ENCODE assay signal across 8 cellular contexts in the genomic region with DNA sequence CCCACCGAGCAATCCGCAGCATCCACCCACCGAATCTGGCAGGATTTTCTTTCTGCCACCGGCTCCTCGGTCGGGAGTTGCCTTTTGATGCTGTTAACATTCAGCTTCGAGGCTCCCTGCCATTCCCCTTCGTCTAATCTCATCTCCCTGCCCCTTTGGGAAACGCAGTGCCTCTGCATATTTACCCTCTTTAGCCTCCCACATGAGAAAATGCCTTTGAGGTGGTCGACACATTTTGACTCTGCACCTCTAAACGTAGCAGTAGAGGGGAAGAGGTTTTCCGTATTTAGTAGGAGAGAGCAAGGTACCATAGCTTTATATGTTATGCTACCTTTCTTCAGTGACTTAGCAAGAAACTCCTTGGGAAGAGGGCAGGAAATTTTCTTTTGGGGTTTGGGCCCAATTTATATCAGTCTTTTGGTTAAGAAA. TPM values are rescaled to one million over a fixed set of nuclear protein-coding genes. Genes with fewer than 3 reads are reported as not detected.
DNase-seq lines count a peak whose midpoint lies in the region; ATAC-seq and TF ChIP-seq lines count a peak whose summit lies in the region.

No MANE protein-coding gene starts in this region.

- no peaks in the 10 kb centered on the region for H4K20me1 ChIP-seq in OCI-LY1 (ENCODE audit: insufficient read depth, low read length)

- POLR2A ChIA-PET in naive thymus-derived CD4-positive, alpha-beta T cell (lab: Charles Lee), result interaction anchor here (0.6 to 1.2 kb wide), 6 partner anchors 11 to 292 kb away, joined by 3 to 4 read pairs (median 3); a partner anchor contains a TSS

- H3K27ac Mint-ChIP-seq in naive thymus-derived CD4-positive, alpha-beta T cell, result peak overlapping the region; percentile 85 to 96 (median 92)

- ATAC-seq in naive thymus-derived CD4-positive, alpha-beta T cell, result no peak
- ATAC-seq in GM19324 (IDR thresholded peaks at IDR 0.05; ENCODE audit: low FRiP score, unreplicated experiment) (no peak), GM21360 (IDR thresholded peaks at IDR 0.05; ENCODE audit: unreplicated experiment) (no peak)

- H3K79me2 ChIP-seq in OCI-LY1 (ENCODE audit: insufficient read depth, low read length), result peaks cover 57% of the 10 kb centered on the region

- H2AFZ ChIP-seq in OCI-LY1 (ENCODE audit: low read length), result no peak overlapping the region

- H3K4me1 Mint-ChIP-seq in naive thymus-derived CD4-positive, alpha-beta T cell, result peaks cover 33 to 53% (median 41%) of the 10 kb centered on the region in 7 donors

- DNase-seq in choroid plexus epithelial cell (ENCODE audit: low read depth) (no peak), NCI-H2171 treated with DMSO at 0.1 percent for 48 hours (lab: John Stamatoyannopoulos, UW) (no peak), foreskin melanocyte (no peak)
- DNase-seq in naive thymus-derived CD4-positive, alpha-beta T cell, result peak in 4 of 9 donors; percentile 9 to 32 (median 22)

- no peaks in the 10 kb centered on the region for H3F3A ChIP-seq in OCI-LY1 (ENCODE audit: insufficient read depth, low read length)

- H3K4me1 ChIP-seq in ES-I3 (ENCODE audit: insufficient read depth, low read length) (no peaks in the 10 kb centered on the region), OCI-LY1 (ENCODE audit: insufficient read depth, low read length, severe bottlenecking) (peaks cover 42% of the 10 kb centered on the region)
- H3K4me1 ChIP-seq in naive thymus-derived CD4-positive, alpha-beta T cell (ENCODE audit: control insufficient read depth in 2 of 2, insufficient read depth in 2 of 2, low read length in 2 of 2), result peaks cover 34 to 41% of the 10 kb centered on the region in 2 donors

- H3K27ac ChIP-seq in OCI-LY1 (ENCODE audit: low read depth, low read length, poor library complexity, severe bottlenecking), result peak overlapping the region; percentile 71
- H3K27ac ChIP-seq in naive thymus-derived CD4-positive, alpha-beta T cell (ENCODE audit: low read depth, low read length), result peak overlapping the region; percentile 90

- TF ChIP-seq CTCF in OCI-LY1 (IDR thresholded peaks at IDR 0.05; ENCODE audit: low read length) (no peak), choroid plexus epithelial cell (conservative IDR thresholded peaks at IDR 0.05; ENCODE audit: low read depth, low read length) (no peak)

- no peaks in the 10 kb centered on the region for H3K9me3 Mint-ChIP-seq in naive thymus-derived CD4-positive, alpha-beta T cell

- no peaks in the 10 kb centered on the region for H3K27me3 Mint-ChIP-seq in naive thymus-derived CD4-positive, alpha-beta T cell

- no peaks in the 10 kb centered on the region for H3K27me3 ChIP-seq in OCI-LY1 (ENCODE audit: insufficient read depth, low read length)
- H3K27me3 ChIP-seq in naive thymus-derived CD4-positive, alpha-beta T cell (ENCODE audit: control insufficient read depth in 2 of 2, insufficient read depth in 2 of 2, low read length in 2 of 2), result no peaks in the 10 kb centered on the region

- peak overlapping the region; percentile 80 for H3K4me2 ChIP-seq in OCI-LY1 (ENCODE audit: low read length)

- H3K4me3 Mint-ChIP-seq in naive thymus-derived CD4-positive, alpha-beta T cell, result peak overlapping the region; percentile 87 to 97 (median 92)

- H3K9ac ChIP-seq in ES-I3 (ENCODE audit: low read depth, low read length) (peak overlapping the region; percentile 90), OCI-LY1 (ENCODE audit: low read length) (peak overlapping the region; percentile 92)

- intact Hi-C loops in naive thymus-derived CD4-positive, alpha-beta T cell (cut with micrococcal nuclease), result loop anchor here (1.0 to 10.0 kb wide), 5 partner anchors 33 to 1368 kb away; a partner anchor contains a TSS

- H3K9me3 ChIP-seq in ES-I3 (ENCODE audit: control insufficient read depth, insufficient read depth, low read length) (no peaks in the 10 kb centered on the region), OCI-LY1 (ENCODE audit: low read length) (no peaks in the 10 kb centered on the region)
- no peaks in the 10 kb centered on the region for H3K9me3 ChIP-seq in naive thymus-derived CD4-positive, alpha-beta T cell (ENCODE audit: control insufficient read depth in 2 of 3, low read length in 3 of 3)

- H3K36me3 ChIP-seq in ES-I3 (ENCODE audit: insufficient read depth, low read length), result no peaks in the 10 kb centered on the region
- peaks cover 4% of the 10 kb centered on the region for H3K36me3 ChIP-seq in OCI-LY1 (ENCODE audit: insufficient read depth, low read length)
- peaks cover 0 to 11% (median 0%) of the 10 kb centered on the region in 3 experiments for H3K36me3 ChIP-seq in naive thymus-derived CD4-positive, alpha-beta T cell (ENCODE audit: control insufficient read depth in 2 of 3, insufficient read depth in 3 of 3, low read length in 3 of 3)

- no peaks in the 10 kb centered on the region for H3K9me2 ChIP-seq in OCI-LY1 (ENCODE audit: low read depth, low read length)

- peaks cover 0 to 14% (median 4%) of the 10 kb centered on the region in 5 donors for H3K36me3 Mint-ChIP-seq in naive thymus-derived CD4-positive, alpha-beta T cell

- CTCF ChIA-PET in naive thymus-derived CD4-positive, alpha-beta T cell (lab: Charles Lee), result interaction anchor here (0.6 to 0.7 kb wide), 2 partner anchors 67 to 440 kb away, joined by 3 to 4 read pairs; no protein-coding TSS in a partner anchor

- H3K4me3 ChIP-seq in OCI-LY1 (ENCODE audit: low read depth, low read length, poor library complexity, severe bottlenecking) (peak overlapping the region; percentile 97), choroid plexus epithelial cell (ENCODE audit: low read depth, low read length) (peak overlapping the region; percentile 89)
- peak overlapping the region; percentile 67 for H3K4me3 ChIP-seq in naive thymus-derived CD4-positive, alpha-beta T cell (ENCODE audit: low read length)

RNA-seq across cellular contexts. Expression of a gene that starts 1.2 kb away (rescaled TPM):
- total RNA-seq in naive thymus-derived CD4-positive, alpha-beta T cell, result 100 to 1,000 TPM; 112 to 156 (median 140) TPM
- 10 to 100 TPM; 15.8 to 16.8 TPM for polyA plus RNA-seq in naive thymus-derived CD4-positive, alpha-beta T cell
